ENCODE assay signal across 31 cellular contexts in the genomic region with DNA sequence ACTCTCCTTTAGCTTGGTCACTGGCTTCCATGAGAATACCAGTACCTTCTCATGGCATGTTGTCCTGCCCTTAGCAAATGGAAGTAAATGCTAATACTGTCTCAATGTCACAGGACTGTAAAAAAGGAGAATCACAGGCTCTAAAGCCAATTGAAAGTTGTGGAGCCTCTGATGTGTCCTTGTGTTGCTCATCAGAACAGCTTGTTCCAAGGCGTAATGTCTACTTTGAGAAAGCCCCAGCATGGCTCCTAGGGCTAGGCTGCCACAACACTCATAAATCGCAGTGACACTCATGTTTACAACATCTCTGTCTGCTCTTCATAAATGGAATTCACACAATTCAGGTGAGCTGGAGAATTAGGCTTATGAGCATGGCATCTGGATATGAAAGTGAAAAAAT.
"Had no signal": no experiment of that assay in that cellular context is flagged by ENCODE, and none has a peak within 500 bp of the region (broad histone marks: within the 10 kb centered on the region; RNA-seq: fewer than 3 reads in every experiment).

No MANE protein-coding gene starts in this region.

- H3K9me3 Mint-ChIP-seq: activated CD8-positive, alpha-beta T cell treated with anti-CD3 and anti-CD28 coated beads for 36 hours; activated naive CD8-positive, alpha-beta T cell treated with anti-CD3 and anti-CD28 coated beads for 36 hours; activated T-cell treated with anti-CD3 and anti-CD28 coated beads, Interleukin-2, amount 50 U/mL, for 72 hours; activated T-helper 17 cell treated with anti-CD3 and anti-CD28 coated beads, Interleukin-2, amount 50 U/mL, for 72 hours had no signal

- ATAC-seq: activated CD8-positive, alpha-beta T cell treated with anti-CD3 and anti-CD28 coated beads for 36 hours; activated T-cell treated with anti-CD3 and anti-CD28 coated beads, Interleukin-2, amount 50 U/mL, for 72 hours; activated T-helper 17 cell treated with anti-CD3 and anti-CD28 coated beads, Interleukin-2, amount 50 U/mL, for 72 hours; body of pancreas; Panc1 had no signal

- H3K27ac ChIP-seq: body of pancreas, SJCRH30, SK-N-MC, WERI-Rb-1 had no signal

- H3K4me3 ChIP-seq: body of pancreas, SJCRH30, SK-N-MC had no signal

- H3K27me3 ChIP-seq: body of pancreas, SJCRH30 had no signal

- H3K4me1 Mint-ChIP-seq: activated naive CD8-positive, alpha-beta T cell treated with anti-CD3 and anti-CD28 coated beads for 36 hours; activated T-helper 17 cell treated with anti-CD3 and anti-CD28 coated beads, Interleukin-2, amount 50 U/mL, for 72 hours had no signal

- H3K4me3 Mint-ChIP-seq: activated CD8-positive, alpha-beta T cell treated with anti-CD3 and anti-CD28 coated beads for 36 hours; activated naive CD8-positive, alpha-beta T cell treated with anti-CD3 and anti-CD28 coated beads for 36 hours; activated T-cell treated with anti-CD3 and anti-CD28 coated beads, Interleukin-2, amount 50 U/mL, for 72 hours; activated T-helper 17 cell treated with anti-CD3 and anti-CD28 coated beads, Interleukin-2, amount 50 U/mL, for 72 hours had no signal

- H3K36me3 ChIP-seq: SJCRH30 had no signal

- H3K36me3 Mint-ChIP-seq: activated naive CD8-positive, alpha-beta T cell treated with anti-CD3 and anti-CD28 coated beads for 36 hours had no signal

- H3K9me3 ChIP-seq: body of pancreas, SJCRH30 had no signal

- H3K27ac Mint-ChIP-seq: activated CD8-positive, alpha-beta T cell treated with anti-CD3 and anti-CD28 coated beads for 36 hours; activated naive CD8-positive, alpha-beta T cell treated with anti-CD3 and anti-CD28 coated beads for 36 hours; activated T-cell treated with anti-CD3 and anti-CD28 coated beads, Interleukin-2, amount 50 U/mL, for 72 hours; activated T-helper 17 cell treated with anti-CD3 and anti-CD28 coated beads, Interleukin-2, amount 50 U/mL, for 72 hours had no signal

- DNase-seq: activated CD4-positive, alpha-beta T cell treated with anti-CD3 and anti-CD28 coated beads for 1 hour; activated CD4-positive, alpha-beta T cell treated with anti-CD3 and anti-CD28 coated beads for 48 hours; activated CD4-positive, CD25-positive, alpha-beta regulatory T cell; activated CD8-positive, alpha-beta T cell treated with anti-CD3 and anti-CD28 coated beads for 36 hours; activated effector memory CD4-positive, alpha-beta T cell treated with anti-CD3 and anti-CD28 coated beads, Interleukin-2, amount 50 U/mL, for 16 hours; activated naive CD4-positive, alpha-beta T cell; activated naive CD4-positive, alpha-beta T cell treated with anti-CD3 and anti-CD28 coated beads, Interleukin-2, amount 50 U/mL, for 16 hours; activated naive CD8-positive, alpha-beta T cell treated with anti-CD3 and anti-CD28 coated beads for 36 hours; activated T-cell treated with anti-CD3 and anti-CD28 coated beads, Interleukin-2, amount 50 U/mL, for 1 hour; activated T-cell treated with anti-CD3 and anti-CD28 coated beads, Interleukin-2, amount 50 U/mL, for 72 hours; body of pancreas; caudate nucleus; Kasumi-1; KBM-7; MM.1S; MV-4-11; NCI-H1092; NCI-H1436 treated with DMSO at 0.1 percent for 48 hours; NCI-H187 treated with DMSO at 0.1 percent for 48 hours; NCI-H2081; NCI-H2171 treated with DMSO at 0.1 percent for 48 hours; NCI-H446; NCI-H510A treated with DMSO at 0.1 percent for 48 hours; NCI-H526 treated with DMSO at 0.1 percent for 48 hours; NCI-H82; SJCRH30; T1000; WERI-Rb-1 had no signal

- H3K4me1 ChIP-seq: SJCRH30 had no signal

- H3K27me3 Mint-ChIP-seq: activated naive CD8-positive, alpha-beta T cell treated with anti-CD3 and anti-CD28 coated beads for 36 hours had no signal
